Comparison of ENCODE assay signal across 23 cellular contexts in the genomic region with DNA sequence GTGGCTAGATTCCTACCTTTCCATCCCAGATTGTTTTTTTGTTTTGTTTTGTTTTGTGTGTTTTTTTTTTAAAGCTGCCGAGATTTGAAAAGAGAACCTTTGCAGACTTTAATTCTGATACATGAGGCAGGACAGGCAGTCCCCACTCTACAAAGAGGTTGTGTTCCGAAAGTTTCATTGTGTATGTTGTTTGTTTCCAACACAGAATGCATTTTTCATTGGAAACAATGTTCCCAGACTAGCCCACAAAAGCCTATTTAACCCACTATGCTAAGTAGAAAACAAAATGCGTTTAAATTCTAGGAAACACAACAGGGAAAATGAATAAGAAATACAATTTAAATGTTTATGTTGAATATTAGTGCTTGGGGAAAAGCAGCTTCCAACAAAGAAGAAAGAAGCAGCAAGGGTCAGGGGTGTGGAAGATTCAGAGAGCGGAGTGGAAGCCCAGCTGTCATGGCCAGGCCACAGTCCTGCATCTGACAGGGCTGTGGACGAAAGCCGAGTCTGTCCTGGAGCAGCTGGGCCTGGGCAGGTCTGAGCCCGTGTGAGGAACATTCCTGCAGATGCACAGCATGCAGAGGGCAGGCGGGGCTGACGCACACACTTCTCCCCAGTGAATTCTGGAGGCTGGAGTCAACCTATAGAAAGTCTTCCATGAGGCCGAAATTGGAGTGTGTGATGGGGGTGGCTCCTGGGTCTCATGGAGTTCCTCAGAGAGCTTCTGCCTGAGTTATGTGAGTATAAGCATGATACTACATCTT. TPM values are rescaled to one million over a fixed set of nuclear protein-coding genes. Genes with fewer than 3 reads are reported as not detected.
DNase-seq lines count a peak whose midpoint lies in the region; TF ChIP-seq lines count a peak whose summit lies in the region.
"Had no signal": no experiment of that assay in that cellular context is flagged by ENCODE, and none has a peak within 500 bp of the region (broad histone marks: within the 10 kb centered on the region; RNA-seq: fewer than 3 reads in every experiment).

No MANE protein-coding gene starts in this region.

- peaks cover 6% of the 10 kb centered on the region for H3K9me3 Mint-ChIP-seq in MCF 10A (ENCODE audit: unreplicated experiment)
- H3K9me3 Mint-ChIP-seq: activated naive CD4-positive, alpha-beta T cell treated with anti-CD3 and anti-CD28 coated beads, Interleukin-2, amount 50 U/mL, for 24 hours; activated T-cell treated with anti-CD3 and anti-CD28 coated beads, Interleukin-2, amount 50 U/mL, for 72 hours; stimulated activated naive CD8-positive, alpha-beta T cell treated with anti-CD3 and anti-CD28 coated beads, Interleukin-15, Interleukin-2, amounts not matched to agents 100 ng/mL and 50 ng/mL, for 24 hours had no signal

- H3K4me1 ChIP-seq in breast epithelium, result no peaks in the 10 kb centered on the region
- H3K4me1 ChIP-seq: Caco-2 had no signal

- no peak overlapping the region for H3K4me3 ChIP-seq in breast epithelium
- H3K4me3 ChIP-seq in epithelial cell of esophagus (ENCODE audit: low read length), result no peak overlapping the region
- H3K4me3 ChIP-seq: GM23248, MG63 had no signal

- CTCF ChIA-PET in MCF 10A (lab: Yijun Ruan, JAX), result interaction anchor here (1.0 to 1.9 kb wide), 5 partner anchors 11 to 89 kb away, joined by 3 to 8 read pairs (median 4); no protein-coding TSS in a partner anchor
- CTCF ChIA-PET in GM10248 (lab: Yijun Ruan, JAX), result interaction anchor here (0.9 kb wide), 1 partner anchor 35 kb away, joined by 3 read pairs; no protein-coding TSS in a partner anchor

- no TSS peak for BruUV-seq in MCF 10A (replicated peaks; lab: Mats Ljungman, UMichigan)

- H3K4me1 Mint-ChIP-seq in MCF 10A (ENCODE audit: insufficient read depth, unreplicated experiment), result peaks cover 8% of the 10 kb centered on the region
- H3K4me1 Mint-ChIP-seq: activated naive CD4-positive, alpha-beta T cell treated with anti-CD3 and anti-CD28 coated beads, Interleukin-2, amount 50 U/mL, for 24 hours had no signal

- H3K36me3 ChIP-seq in breast epithelium, result no peaks in the 10 kb centered on the region
- H3K36me3 ChIP-seq: MG63 had no signal

- peak overlapping the region; percentile 39 for H3K27ac Mint-ChIP-seq in MCF 10A (ENCODE audit: low read depth, unreplicated experiment)
- H3K27ac Mint-ChIP-seq: activated naive CD4-positive, alpha-beta T cell treated with anti-CD3 and anti-CD28 coated beads, Interleukin-2, amount 50 U/mL, for 24 hours; activated T-cell treated with anti-CD3 and anti-CD28 coated beads, Interleukin-2, amount 50 U/mL, for 72 hours; B cell; stimulated activated naive CD8-positive, alpha-beta T cell treated with anti-CD3 and anti-CD28 coated beads, Interleukin-15, Interleukin-2, amounts not matched to agents 100 ng/mL and 50 ng/mL, for 24 hours had no signal

- no peak for TF ChIP-seq CTCF in MCF 10A (IDR thresholded peaks at IDR 0.05; ENCODE audit: unreplicated experiment)
- TF ChIP-seq CTCF in breast epithelium (IDR thresholded peaks at IDR 0.05), result no peak
- TF ChIP-seq CTCF in epithelial cell of esophagus (IDR thresholded peaks at IDR 0.05; ENCODE audit: insufficient read depth, low read depth, low read length, missing control alignments), result no peak
- no peak for TF ChIP-seq CTCF in GM10248 (IDR thresholded peaks at IDR 0.05; ENCODE audit: control extremely low read depth, extremely low read depth, low read depth, missing control alignments)

- DNase-seq in MCF 10A (ENCODE audit: unreplicated experiment) (peak; percentile 57), breast epithelium (ENCODE audit: low spot score in 2 of 2) (no peak), epithelial cell of esophagus (ENCODE audit: low read depth) (peak; percentile 91), midbrain (lab: John Stamatoyannopoulos, UW) (peak; percentile 57), superior temporal gyrus (ENCODE audit: extremely low spot score) (peak; percentile 76), GM10248 (ENCODE audit: extremely low spot score) (no peak), GF-D8 (lab: John Stamatoyannopoulos, UW) (no peak), SIG-M5 treated with dmso at 0.1 percent for 504 hours (lab: John Stamatoyannopoulos, UW; ENCODE audit: unreplicated experiment) (no peak)
- DNase-seq: activated CD8-positive, alpha-beta memory T cell treated with anti-CD3 and anti-CD28 coated beads for 24 hours; activated T-cell treated with anti-CD3 and anti-CD28 coated beads, Interleukin-2, amount 50 U/mL, for 72 hours; cortex of kidney; EL; foreskin fibroblast; GM23248; MG63; NCI-H1694; NCI-H2227 treated with DMSO at 0.1 percent for 48 hours; stimulated activated CD4-positive, alpha-beta T cell treated with anti-CD3 and anti-CD28 coated beads, Interleukin-2, amount 100 ng/mL, for 24 hours had no signal

- no peaks in the 10 kb centered on the region for H3K27me3 Mint-ChIP-seq in MCF 10A (ENCODE audit: insufficient read depth, unreplicated experiment)
- H3K27me3 Mint-ChIP-seq: B cell; stimulated activated naive CD8-positive, alpha-beta T cell treated with anti-CD3 and anti-CD28 coated beads, Interleukin-15, Interleukin-2, amounts not matched to agents 100 ng/mL and 50 ng/mL, for 24 hours had no signal

- no peaks in the 10 kb centered on the region for H3K9me3 ChIP-seq in breast epithelium
- H3K9me3 ChIP-seq: Caco-2, MG63 had no signal

- H3K27ac ChIP-seq in breast epithelium, result no peak overlapping the region
- H3K27ac ChIP-seq: 22Rv1, GM23248 had no signal

- POLR2A ChIA-PET in MCF 10A (lab: Yijun Ruan, JAX) (interaction anchor here (0.5 to 7.4 kb wide), 6 partner anchors 9 to 270 kb away, joined by 3 to 72 read pairs (median 3); a partner anchor contains a TSS), GM10248 (lab: Yijun Ruan, JAX) (no interaction called here)

- intact Hi-C loops in MCF 10A (cut with micrococcal nuclease) (no loop called here), breast epithelium (cut with DNase I; ENCODE audit: low total_unique reads) (no loop called here)

- H3K36me3 Mint-ChIP-seq in MCF 10A (ENCODE audit: insufficient read depth, unreplicated experiment), result no peaks in the 10 kb centered on the region
- H3K36me3 Mint-ChIP-seq: activated naive CD4-positive, alpha-beta T cell treated with anti-CD3 and anti-CD28 coated beads, Interleukin-2, amount 50 U/mL, for 24 hours had no signal

- H3K27me3 ChIP-seq in breast epithelium, result no peaks in the 10 kb centered on the region
- H3K27me3 ChIP-seq: MG63 had no signal

- no peak for TF ChIP-seq POLR2A in breast epithelium (IDR thresholded peaks at IDR 0.05)

- no peak overlapping the region for H3K4me3 Mint-ChIP-seq in MCF 10A (ENCODE audit: unreplicated experiment)
- H3K4me3 Mint-ChIP-seq: activated naive CD4-positive, alpha-beta T cell treated with anti-CD3 and anti-CD28 coated beads, Interleukin-2, amount 50 U/mL, for 24 hours; activated T-cell treated with anti-CD3 and anti-CD28 coated beads, Interleukin-2, amount 50 U/mL, for 72 hours; B cell; stimulated activated naive CD8-positive, alpha-beta T cell treated with anti-CD3 and anti-CD28 coated beads, Interleukin-15, Interleukin-2, amounts not matched to agents 100 ng/mL and 50 ng/mL, for 24 hours had no signal

RNA-seq across cellular contexts. Expression of a gene that starts 12.4 kb away (rescaled TPM):
- total RNA-seq in MCF 10A (2022), result 60.4 and 66.9 TPM in 2 replicates
- 100 to 1,000 TPM in 1 of 3 donors, 10 to 100 TPM in 2; 54.9 to 100 (median 63.6) TPM for total RNA-seq in breast epithelium

Comparison
In these comparisons a context has a peak if more than half of its experiments do, and no peak if none do; other contexts are left out.
1. DNase-seq: peak in MCF 10A (single experiment), epithelial cell of esophagus (single experiment), midbrain (single experiment) and superior temporal gyrus (single experiment); none in breast epithelium (0 of 2), GM10248 (single experiment), GF-D8 (single experiment) and SIG-M5 treated with dmso at 0.1 percent for 504 hours (single experiment).